In the genomic region with DNA sequence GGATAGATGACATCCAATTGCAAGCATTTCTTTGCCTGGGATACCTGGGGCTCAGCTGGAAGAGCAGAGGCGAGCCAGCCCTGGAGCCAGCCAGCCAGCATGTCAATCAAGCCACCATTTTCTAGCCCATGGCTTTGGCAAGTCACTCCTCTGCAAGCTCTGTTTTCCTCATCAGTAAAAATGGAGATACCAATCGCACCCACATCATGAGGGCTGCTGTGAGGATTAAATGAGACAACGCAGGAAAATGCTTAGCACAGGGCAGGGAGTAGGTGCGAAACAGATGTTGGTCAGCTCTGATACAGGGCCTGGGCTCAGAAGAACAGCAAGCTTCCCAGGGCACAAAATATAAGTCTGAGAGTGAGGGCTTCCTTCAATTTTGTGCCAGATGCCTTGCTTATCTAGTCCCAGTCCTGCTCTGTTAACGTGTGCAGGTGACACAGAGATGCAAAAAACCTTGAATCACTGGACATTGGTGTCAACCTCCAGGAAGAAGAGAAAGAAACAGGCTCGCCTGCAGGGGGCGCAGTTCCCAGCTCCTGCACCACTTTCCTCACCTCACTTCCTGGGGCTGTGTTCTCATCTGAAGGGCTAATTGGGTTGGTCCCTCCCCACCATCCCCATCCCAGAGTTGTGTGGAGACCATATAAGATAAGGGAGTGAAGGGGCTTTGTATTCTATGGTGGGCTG, we compare ENCODE assay signal across 15 cellular contexts.
DNase-seq lines count a peak whose midpoint lies in the region; ATAC-seq and TF ChIP-seq lines count a peak whose summit lies in the region.
"Had no signal": no experiment of that assay in that cellular context is flagged by ENCODE, and none has a peak within 500 bp of the region (broad histone marks: within the 10 kb centered on the region; RNA-seq: fewer than 3 reads in every experiment).

No MANE protein-coding gene starts in this region.

- H3K27ac Mint-ChIP-seq in stimulated activated naive CD8-positive, alpha-beta T cell treated with anti-CD3 and anti-CD28 coated beads, Interleukin-15, amount 100 ng/mL, for 72 hours, result no peak overlapping the region
- H3K27ac Mint-ChIP-seq: activated T-cell treated with anti-CD3 and anti-CD28 coated beads, Interleukin-2, amount 50 U/mL, for 72 hours had no signal

- no peaks in the 10 kb centered on the region for H3K27me3 Mint-ChIP-seq in stimulated activated naive CD8-positive, alpha-beta T cell treated with anti-CD3 and anti-CD28 coated beads, Interleukin-15, amount 100 ng/mL, for 72 hours

- H3K27ac ChIP-seq in OCI-LY7 (ENCODE audit: low read depth, low read length, poor library complexity, severe bottlenecking), result no peak overlapping the region
- H3K27ac ChIP-seq: esophagus muscularis mucosa, VCaP had no signal

- ATAC-seq in stimulated activated naive CD8-positive, alpha-beta T cell treated with anti-CD3 and anti-CD28 coated beads, Interleukin-15, Interleukin-2, amounts not matched to agents 100 U/mL and 50 U/mL, for 24 hours, result no peak
- no peak for ATAC-seq in stimulated activated naive CD8-positive, alpha-beta T cell treated with anti-CD3 and anti-CD28 coated beads, Interleukin-15, amount 100 ng/mL, for 72 hours
- ATAC-seq in GM18519 (IDR thresholded peaks at IDR 0.05; ENCODE audit: low FRiP score, unreplicated experiment), result no peak
- ATAC-seq: activated T-cell treated with anti-CD3 and anti-CD28 coated beads, Interleukin-2, amount 50 U/mL, for 72 hours had no signal

- intact Hi-C loops in OCI-LY7 (cut with micrococcal nuclease; ENCODE audit: unreplicated experiment), result no loop called here

- BruUV-seq in OCI-LY7 (replicated peaks; lab: Mats Ljungman, UMichigan), result no TSS peak

- no peaks in the 10 kb centered on the region for H3K9me2 ChIP-seq in OCI-LY7 (ENCODE audit: insufficient read depth, low read length)

- H3K4me1 ChIP-seq in OCI-LY7 (ENCODE audit: insufficient read depth, low read length, poor library complexity, severe bottlenecking), result no peaks in the 10 kb centered on the region

- H3K9me3 ChIP-seq in OCI-LY7 (ENCODE audit: low read length), result no peaks in the 10 kb centered on the region
- H3K9me3 ChIP-seq: esophagus muscularis mucosa, MG63 had no signal

- no peak overlapping the region for H2AFZ ChIP-seq in OCI-LY7 (ENCODE audit: low read length)

- H3K9me3 Mint-ChIP-seq in stimulated activated naive CD8-positive, alpha-beta T cell treated with anti-CD3 and anti-CD28 coated beads, Interleukin-15, amount 100 ng/mL, for 72 hours, result peaks cover 0 to 7% of the 10 kb centered on the region in 2 donors
- H3K9me3 Mint-ChIP-seq: activated T-cell treated with anti-CD3 and anti-CD28 coated beads, Interleukin-2, amount 50 U/mL, for 72 hours had no signal

- no peak overlapping the region for H3K4me3 Mint-ChIP-seq in stimulated activated naive CD8-positive, alpha-beta T cell treated with anti-CD3 and anti-CD28 coated beads, Interleukin-15, amount 100 ng/mL, for 72 hours
- H3K4me3 Mint-ChIP-seq: activated T-cell treated with anti-CD3 and anti-CD28 coated beads, Interleukin-2, amount 50 U/mL, for 72 hours had no signal

- peaks cover 6% of the 10 kb centered on the region for H3K4me1 Mint-ChIP-seq in stimulated activated naive CD8-positive, alpha-beta T cell treated with anti-CD3 and anti-CD28 coated beads, Interleukin-15, amount 100 ng/mL, for 72 hours

- CTCF ChIA-PET in OCI-LY7 (lab: Charles Lee; ENCODE audit: unreplicated experiment), result interaction anchor here (1.2 kb wide), 1 partner anchor 10 kb away, joined by 4 read pairs; no protein-coding TSS in a partner anchor

- TF ChIP-seq CTCF in OCI-LY7 (conservative IDR thresholded peaks at IDR 0.05; ENCODE audit: low read length), result peak; percentile 70
- TF ChIP-seq CTCF in fibroblast of mammary gland (conservative IDR thresholded peaks at IDR 0.05; ENCODE audit: control insufficient read depth, insufficient read depth, low read depth, low read length), result peak; percentile 34

- H3K36me3 ChIP-seq in OCI-LY7 (ENCODE audit: insufficient read depth, low read length), result no peaks in the 10 kb centered on the region
- H3K36me3 ChIP-seq: esophagus muscularis mucosa, MG63 had no signal

- POLR2A ChIA-PET in OCI-LY7 (lab: Charles Lee), result no interaction called here

- H3K4me3 ChIP-seq in OCI-LY7 (ENCODE audit: low read depth, low read length, poor library complexity, severe bottlenecking), result no peak overlapping the region
- no peak overlapping the region for H3K4me3 ChIP-seq in fibroblast of mammary gland (ENCODE audit: control insufficient read depth, low read depth, low read length)
- H3K4me3 ChIP-seq: esophagus muscularis mucosa, MG63 had no signal

- no peak overlapping the region for H3K4me2 ChIP-seq in OCI-LY7 (ENCODE audit: low read length)

- peak; percentile 16 for DNase-seq in stimulated activated naive CD8-positive, alpha-beta T cell treated with anti-CD3 and anti-CD28 coated beads, Interleukin-15, Interleukin-2, amounts not matched to agents 100 U/mL and 50 U/mL, for 24 hours
- DNase-seq in stimulated activated naive CD8-positive, alpha-beta T cell treated with anti-CD3 and anti-CD28 coated beads, Interleukin-15, amount 100 ng/mL, for 72 hours, result no peak
- DNase-seq in OCI-LY7 (ENCODE audit: low spot score) (no peak), fibroblast of mammary gland (ENCODE audit: low read depth) (no peak), CD1c-positive myeloid dendritic cell (ENCODE audit: extremely low spot score) (no peak), NCI-H187 (lab: John Stamatoyannopoulos, UW) (no peak)
- DNase-seq in stimulated activated CD4-positive, alpha-beta T cell treated with anti-CD3 and anti-CD28 coated beads, Interleukin-2, amount 100 ng/mL, for 48 hours, result no peak
- DNase-seq: activated T-cell treated with anti-CD3 and anti-CD28 coated beads, Interleukin-2, amount 50 U/mL, for 72 hours; C1 segment of cervical spinal cord; caudate nucleus; MG63; NCI-H226 had no signal

- H4K20me1 ChIP-seq in OCI-LY7 (ENCODE audit: insufficient read depth, low read length), result no peaks in the 10 kb centered on the region

- H3K79me2 ChIP-seq in OCI-LY7 (ENCODE audit: insufficient read depth, low read depth, low read length), result no peaks in the 10 kb centered on the region
